In genomic region chr7:7978860-7979259, GRCh38 we compare ENCODE assay signal across 1 cellular context.
TF ChIP-seq lines count a peak whose summit lies in the region.

No MANE protein-coding gene starts in this region.

TF ChIP-seq in HepG2, 621 proteins besides CTCF, POLR2A, EP300 and RAD21:
- TF ChIP-seq PRDM15 (CRISPR knock-in tag; IDR thresholded peaks at IDR 0.05), result no peak
- TF ChIP-seq EEA1 (CRISPR knock-in tag; IDR thresholded peaks at IDR 0.05; ENCODE audit: borderline replicate concordance), result no peak
- TF ChIP-seq PRPF4 (IDR thresholded peaks at IDR 0.05; ENCODE audit: low read depth, low read length, poor library complexity, severe bottlenecking), result no peak
- no peak for TF ChIP-seq HDAC1 (CRISPR knock-in tag; IDR thresholded peaks at IDR 0.05)
- no peak for TF ChIP-seq ZFP82 (CRISPR knock-in tag; IDR thresholded peaks at IDR 0.05; ENCODE audit: borderline replicate concordance)
- TF ChIP-seq JUN (CRISPR knock-in tag; IDR thresholded peaks at IDR 0.05), result no peak
- TF ChIP-seq HOXA9 (CRISPR knock-in tag; IDR thresholded peaks at IDR 0.05; ENCODE audit: borderline replicate concordance), result no peak
- TF ChIP-seq ZNF879 (CRISPR knock-in tag; IDR thresholded peaks at IDR 0.05), result no peak
- TF ChIP-seq, protein P1, sequence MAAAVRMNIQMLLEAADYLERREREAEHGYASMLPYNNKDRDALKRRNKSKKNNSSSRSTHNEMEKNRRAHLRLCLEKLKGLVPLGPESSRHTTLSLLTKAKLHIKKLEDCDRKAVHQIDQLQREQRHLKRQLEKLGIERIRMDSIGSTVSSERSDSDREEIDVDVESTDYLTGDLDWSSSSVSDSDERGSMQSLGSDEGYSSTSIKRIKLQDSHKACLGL (CRISPR knock-in tag; IDR thresholded peaks at IDR 0.05), result no peak
- TF ChIP-seq PTBP1 (IDR thresholded peaks at IDR 0.05; ENCODE audit: low read depth, low read length, poor library complexity, severe bottlenecking), result no peak
- TF ChIP-seq NPAS2 (CRISPR knock-in tag; IDR thresholded peaks at IDR 0.05; ENCODE audit: borderline replicate concordance), result no peak
